9 cellular contexts compared by ENCODE assay signal in the genomic region with DNA sequence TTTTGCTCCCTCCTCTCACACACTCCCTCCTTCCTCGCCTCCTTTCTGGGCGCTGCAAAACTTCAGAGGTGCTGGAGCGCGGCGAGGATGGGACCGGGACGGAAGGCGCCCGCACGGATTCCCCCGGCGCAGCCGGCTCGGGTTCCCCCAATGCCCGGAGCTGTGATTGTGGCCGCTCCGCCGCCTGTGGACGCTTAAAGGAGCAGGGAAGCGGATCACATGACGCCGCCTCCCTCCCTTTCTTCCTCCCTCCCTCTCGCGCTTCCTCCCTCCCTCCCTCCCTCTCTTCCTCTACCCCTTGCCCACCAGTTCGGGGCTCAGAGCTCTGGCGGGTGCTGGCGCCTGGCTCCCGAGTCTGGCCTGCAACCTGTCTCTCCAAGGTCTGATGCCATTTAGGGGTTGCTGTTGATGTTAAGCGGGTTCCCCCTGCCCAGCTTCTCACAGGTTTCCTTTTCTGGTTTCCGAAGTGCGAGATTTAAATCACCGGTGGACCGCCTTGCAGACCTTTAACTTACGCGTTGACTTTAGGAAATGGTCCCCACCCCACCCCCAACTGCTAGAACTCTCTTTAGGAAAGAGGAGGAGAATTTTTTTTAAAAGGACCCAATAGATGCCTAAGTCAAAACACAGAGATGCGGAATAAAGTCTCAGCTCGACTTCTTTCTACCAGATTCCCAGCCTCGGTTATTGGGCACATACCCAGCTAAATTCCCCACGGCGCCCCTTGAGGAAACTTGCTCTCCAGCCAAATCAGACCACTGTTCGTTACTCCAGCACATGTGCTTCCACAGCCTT. TPM values are rescaled to one million over a fixed set of nuclear protein-coding genes. Genes with fewer than 3 reads are reported as not detected.
A peak's percentile ranks its signal among the peaks of the same experiment; 100 is the strongest.
DNase-seq lines count a peak whose midpoint lies in the region; TF ChIP-seq lines count a peak whose summit lies in the region.
"Had no signal": no experiment of that assay in that cellular context is flagged by ENCODE, and none has a peak within 500 bp of the region (broad histone marks: within the 10 kb centered on the region; RNA-seq: fewer than 3 reads in every experiment).

A gene (minus strand): TSS at position 170 of the 795 bp plus-strand sequence. CDS start 224 bp downstream, outside the sequence.

- H3K27me3 Mint-ChIP-seq in osteocyte (ENCODE audit: unreplicated experiment) = peaks cover 3% of the 10 kb centered on the region

- TF ChIP-seq CTCF in DOHH2 (IDR thresholded peaks at IDR 0.05; ENCODE audit: low read depth, low read length, poor library complexity, severe bottlenecking) (no peak), osteocyte (IDR thresholded peaks at IDR 0.05) (peak; percentile 31)

- no peaks in the 10 kb centered on the region for H3K9me2 ChIP-seq in DOHH2 (replicated peaks; ENCODE audit: control insufficient read depth, low read length)

- H4K20me1 ChIP-seq in DOHH2 (ENCODE audit: control insufficient read depth, insufficient read depth, low read depth, low read length) = no peaks in the 10 kb centered on the region

- no peaks in the 10 kb centered on the region for H3K9me3 Mint-ChIP-seq in osteocyte (ENCODE audit: unreplicated experiment)

- no peaks in the 10 kb centered on the region for H3K9me3 ChIP-seq in DOHH2 (ENCODE audit: control insufficient read depth, insufficient read depth, low read length)

- H3K36me3 ChIP-seq in DOHH2 (ENCODE audit: control insufficient read depth, low read length) = no peaks in the 10 kb centered on the region

- H3K79me2 ChIP-seq in DOHH2 (ENCODE audit: control insufficient read depth, low read length) = no peaks in the 10 kb centered on the region

- peaks cover 32% of the 10 kb centered on the region for H3K4me1 Mint-ChIP-seq in osteocyte (ENCODE audit: unreplicated experiment)

- peak within 1 kb of the TSS; percentile 94 for H3K4me3 Mint-ChIP-seq in osteocyte (ENCODE audit: unreplicated experiment)

- H3K27ac ChIP-seq in DOHH2 (ENCODE audit: low read depth, low read length) = no peak within 1 kb of the TSS

- H3K4me1 ChIP-seq in DOHH2 (ENCODE audit: control insufficient read depth, low read length) = no peaks in the 10 kb centered on the region

- H3K4me2 ChIP-seq in DOHH2 (ENCODE audit: low read length) = 0 out of 2 replicates have a peak within 1 kb of the TSS, but pooled peaks have one; percentile 27

- intact Hi-C loops in cardiac septum (cut with DNase I) = loop anchor here (5.0 kb wide), 3 partner anchors 90 to 400 kb away; a partner anchor contains a TSS

- DNase-seq in NCI-H1436 treated with DMSO at 0.1 percent for 48 hours (lab: John Stamatoyannopoulos, UW) (peak; percentile 12), amniotic epithelial cell (ENCODE audit: low read depth) (peak; percentile 77), cardiac septum (ENCODE audit: low spot score) (peak; percentile 91), osteocyte (ENCODE audit: extremely low spot score, unreplicated experiment) (peak; percentile 91), SIG-M5 treated with dmso at 0.1 percent for 504 hours (lab: John Stamatoyannopoulos, UW; ENCODE audit: unreplicated experiment) (no peak)
- no peak for DNase-seq in stimulated activated naive CD4-positive, alpha-beta T cell treated with Interleukin-2 at 50 U/mL for 16 hours (lab: John Stamatoyannopoulos, UW)
- DNase-seq in stimulated activated CD4-positive, alpha-beta T cell treated with anti-CD3 and anti-CD28 coated beads, Interleukin-4, amount 100 ng/mL, for 1 hour = no peak

- no peaks in the 10 kb centered on the region for H3F3A ChIP-seq in DOHH2 (ENCODE audit: control insufficient read depth, insufficient read depth)

- H3K4me3 ChIP-seq in DOHH2 (ENCODE audit: low read length) = no peak within 1 kb of the TSS

- peak within 1 kb of the TSS; percentile 90 for H3K27ac Mint-ChIP-seq in osteocyte (ENCODE audit: unreplicated experiment)

- H3K36me3 Mint-ChIP-seq in osteocyte (ENCODE audit: unreplicated experiment) = peaks cover 3% of the 10 kb centered on the region

- peaks cover 27% of the 10 kb centered on the region for H3K27me3 ChIP-seq in DOHH2 (ENCODE audit: control insufficient read depth, low read length)

RNA-seq across cellular contexts. Expression of the gene that starts here (rescaled TPM):
- total RNA-seq in cardiac septum (78.0 TPM), osteocyte (334 and 341 TPM in 2 replicates)
- total RNA-seq: T-helper 1 cell treated with Interleukin-12 subunit alpha and Interleukin-12 subunit beta and Interleukin-4 antibody, amounts not matched to agents 30 ng/mL and 1 ng/mL, for 36 hours had no signal

Comparison
In these comparisons a context has a peak if more than half of its experiments do, and no peak if none do; other contexts are left out.
1. DNase-seq: peak in NCI-H1436 treated with DMSO at 0.1 percent for 48 hours (single experiment), amniotic epithelial cell (single experiment), cardiac septum (single experiment) and osteocyte (single experiment); none in stimulated activated naive CD4-positive, alpha-beta T cell treated with Interleukin-2 at 50 U/mL for 16 hours (single experiment), SIG-M5 treated with dmso at 0.1 percent for 504 hours (single experiment) and stimulated activated CD4-positive, alpha-beta T cell treated with anti-CD3 and anti-CD28 coated beads, Interleukin-4, amount 100 ng/mL, for 1 hour (single experiment).